33 cellular contexts compared by ENCODE assay signal in the genomic region with DNA sequence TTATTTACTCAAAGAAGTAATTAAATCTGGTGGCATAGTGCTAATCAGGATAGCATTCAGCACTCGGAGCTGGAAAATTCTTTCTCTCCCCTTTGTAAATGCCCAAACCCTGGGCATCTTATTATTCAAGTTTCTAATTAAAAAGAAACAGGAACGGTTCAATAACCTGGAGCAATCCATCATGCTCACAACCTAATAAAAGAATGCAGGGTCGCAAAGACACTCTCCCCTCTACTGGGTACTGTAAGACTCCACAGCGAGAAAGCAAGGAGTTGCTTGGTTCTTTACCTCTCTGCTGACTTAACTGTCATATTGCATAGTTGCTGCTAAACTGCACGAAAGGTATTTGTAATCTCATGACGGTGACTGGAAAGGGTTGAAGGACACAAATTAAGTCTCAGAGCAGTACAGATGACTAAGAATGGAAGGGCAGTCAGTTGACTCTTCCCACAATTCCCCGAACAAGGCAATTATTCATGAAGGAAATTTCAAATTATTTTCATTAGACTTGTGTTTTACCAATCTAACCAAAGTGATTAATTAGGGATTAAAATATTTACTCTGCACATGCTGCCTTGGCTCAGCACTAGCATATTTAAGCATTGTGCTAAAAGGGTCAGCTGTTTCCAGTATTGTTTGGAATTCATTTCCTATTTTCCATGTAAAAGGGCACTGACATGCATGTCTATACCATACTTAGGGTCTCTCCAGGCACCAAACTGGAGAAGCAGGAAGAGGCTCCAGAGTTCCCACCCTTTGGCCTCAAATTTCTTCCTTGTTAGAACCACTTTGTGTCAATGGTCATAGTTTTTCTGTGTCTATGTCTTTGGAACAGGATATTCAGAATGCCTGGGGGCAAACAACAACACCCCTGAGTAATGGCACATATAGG.
"Had no signal": no experiment of that assay in that cellular context is flagged by ENCODE, and none has a peak within 500 bp of the region (broad histone marks: within the 10 kb centered on the region; RNA-seq: fewer than 3 reads in every experiment).

No MANE protein-coding gene starts in this region.

- H3K4me1 Mint-ChIP-seq: activated CD4-positive, alpha-beta memory T cell treated with anti-CD3 and anti-CD28 coated beads, Interleukin-2, amount 10 ng/mL, durations not matched to agents 7 days and 5 days; activated CD4-positive, alpha-beta T cell treated with anti-CD3 and anti-CD28 coated beads, Interleukin-2, amount 10 ng/mL, durations not matched to agents 7 days and 5 days; activated naive CD4-positive, alpha-beta T cell treated with anti-CD3 and anti-CD28 coated beads, Interleukin-2, amount 50 U/mL, for 24 hours; activated naive CD8-positive, alpha-beta T cell treated with anti-CD3 and anti-CD28 coated beads, Interleukin-2, amount 50 U/mL, for 24 hours; natural killer cell; stimulated activated naive B cell treated with anti-CD40 and anti-IgM and Interleukin-4, amounts not matched to agents 10 μg/mL and 1 μg/mL and 100 μg/mL, for 72 hours had no signal

- H3K27me3 Mint-ChIP-seq: activated naive CD8-positive, alpha-beta T cell treated with anti-CD3 and anti-CD28 coated beads, Interleukin-2, amount 50 U/mL, for 24 hours; dendritic cell treated with granulocyte-macrophage colony-stimulating factor and Interleukin-4, amounts not matched to agents 40 ng/mL and 50 ng/mL, for 4 days had no signal

- H3K9ac ChIP-seq: neural progenitor cell, parathyroid adenoma had no signal

- H3K27ac Mint-ChIP-seq: activated CD4-positive, alpha-beta memory T cell treated with anti-CD3 and anti-CD28 coated beads, Interleukin-2, amount 10 ng/mL, durations not matched to agents 7 days and 5 days; activated CD4-positive, alpha-beta T cell treated with anti-CD3 and anti-CD28 coated beads, Interleukin-2, amount 10 ng/mL, durations not matched to agents 7 days and 5 days; activated naive CD4-positive, alpha-beta T cell treated with anti-CD3 and anti-CD28 coated beads, Interleukin-2, amount 50 U/mL, for 24 hours; activated naive CD8-positive, alpha-beta T cell treated with anti-CD3 and anti-CD28 coated beads, Interleukin-2, amount 50 U/mL, for 24 hours; activated T-helper 2 cell treated with anti-CD3 and anti-CD28 coated beads, Interferon-gamma antibody, Interleukin-2, Interleukin-4, amounts not matched to agents 10 μg/mL and 5 μg/mL and 100 μg/mL, durations not matched to agents 14 hours and 24 hours and 36 hours; dendritic cell treated with granulocyte-macrophage colony-stimulating factor and Interleukin-4, amounts not matched to agents 40 ng/mL and 50 ng/mL, for 4 days; natural killer cell; neural progenitor cell; stimulated activated naive B cell treated with anti-CD40 and anti-IgM and Interleukin-4, amounts not matched to agents 10 μg/mL and 1 μg/mL and 100 μg/mL, for 72 hours had no signal

- H3K4me3 ChIP-seq: breast epithelium, gastrocnemius medialis, hepatocyte, left ventricle myocardium inferior, lung, neural progenitor cell, psoas muscle, right atrium auricular region, smooth muscle cell, stomach, thyroid gland, upper lobe of left lung, vagina had no signal

- H2AFZ ChIP-seq: hepatocyte, neural progenitor cell, parathyroid adenoma had no signal

- H3K4me1 ChIP-seq: breast epithelium, gastrocnemius medialis, left ventricle myocardium inferior, parathyroid adenoma, psoas muscle, right atrium auricular region, stomach, thyroid gland, upper lobe of left lung, vagina had no signal

- DNase-seq: activated CD4-positive, alpha-beta memory T cell treated with anti-CD3 and anti-CD28 coated beads, Interleukin-2, amount 10 ng/mL, durations not matched to agents 7 days and 5 days; activated CD4-positive, alpha-beta T cell treated with anti-CD3 and anti-CD28 coated beads, Interleukin-2, amount 10 ng/mL, durations not matched to agents 7 days and 5 days; activated CD4-positive, CD25-positive, alpha-beta regulatory T cell treated with anti-CD3 and anti-CD28 coated beads, Interleukin-2, amount 50 U/mL, for 72 hours; activated naive CD8-positive, alpha-beta T cell treated with anti-CD3 and anti-CD28 coated beads, Interleukin-2, amount 50 U/mL, for 24 hours; activated T-cell treated with anti-CD3 and anti-CD28 coated beads, Interleukin-2, amount 50 U/mL, for 48 hours; central memory CD4-positive, alpha-beta T cell; effector CD8-positive, alpha-beta T cell; gastrocnemius medialis; glutamatergic neuron; islet precursor cell; left ventricle myocardium inferior; mesendoderm; natural killer cell; occipital lobe; psoas muscle; stimulated activated CD4-positive, alpha-beta T cell treated with anti-CD3 and anti-CD28 coated beads, Interleukin-1b, Interleukin-23, amount 100 ng/mL, for 48 hours; stimulated activated CD4-positive, alpha-beta T cell treated with anti-CD3 and anti-CD28 coated beads, Interleukin-4, amount 100 ng/mL, for 4 hours; stimulated activated naive B cell treated with anti-CD40 and anti-IgM and Interleukin-4, amounts not matched to agents 10 μg/mL and 1 μg/mL and 100 μg/mL, for 72 hours; stomach; upper lobe of left lung had no signal

- H3K36me3 ChIP-seq: breast epithelium, gastrocnemius medialis, left ventricle myocardium inferior, neural progenitor cell, right atrium auricular region, stomach, thyroid gland, upper lobe of left lung, vagina had no signal

- H3K4me2 ChIP-seq: hepatocyte, neural progenitor cell, smooth muscle cell had no signal

- H3K9me3 Mint-ChIP-seq: activated CD4-positive, alpha-beta memory T cell treated with anti-CD3 and anti-CD28 coated beads, Interleukin-2, amount 10 ng/mL, durations not matched to agents 7 days and 5 days; activated CD4-positive, alpha-beta T cell treated with anti-CD3 and anti-CD28 coated beads, Interleukin-2, amount 10 ng/mL, durations not matched to agents 7 days and 5 days; activated naive CD4-positive, alpha-beta T cell treated with anti-CD3 and anti-CD28 coated beads, Interleukin-2, amount 50 U/mL, for 24 hours; activated naive CD8-positive, alpha-beta T cell treated with anti-CD3 and anti-CD28 coated beads, Interleukin-2, amount 50 U/mL, for 24 hours; activated T-helper 2 cell treated with anti-CD3 and anti-CD28 coated beads, Interferon-gamma antibody, Interleukin-2, Interleukin-4, amounts not matched to agents 10 μg/mL and 5 μg/mL and 100 μg/mL, durations not matched to agents 14 hours and 24 hours and 36 hours; dendritic cell treated with granulocyte-macrophage colony-stimulating factor and Interleukin-4, amounts not matched to agents 40 ng/mL and 50 ng/mL, for 4 days had no signal

- H3K27ac ChIP-seq: breast epithelium, gastrocnemius medialis, hepatocyte, left ventricle myocardium inferior, neural progenitor cell, parathyroid adenoma, psoas muscle, right atrium auricular region, stomach, thyroid gland, upper lobe of left lung, vagina, VCaP had no signal

- H3K79me2 ChIP-seq: hepatocyte, parathyroid adenoma had no signal

- ATAC-seq: activated naive CD8-positive, alpha-beta T cell treated with anti-CD3 and anti-CD28 coated beads, Interleukin-2, amount 50 U/mL, for 24 hours; gastrocnemius medialis; natural killer cell; psoas muscle; stimulated activated naive B cell treated with anti-CD40 and anti-IgM and Interleukin-4, amounts not matched to agents 10 μg/mL and 1 μg/mL and 100 μg/mL, for 72 hours had no signal

- H3K9me3 ChIP-seq: breast epithelium, gastrocnemius medialis, left ventricle myocardium inferior, psoas muscle, right atrium auricular region, stomach, thyroid gland, upper lobe of left lung, vagina had no signal

- H3K4me3 Mint-ChIP-seq: activated CD4-positive, alpha-beta memory T cell treated with anti-CD3 and anti-CD28 coated beads, Interleukin-2, amount 10 ng/mL, durations not matched to agents 7 days and 5 days; activated CD4-positive, alpha-beta T cell treated with anti-CD3 and anti-CD28 coated beads, Interleukin-2, amount 10 ng/mL, durations not matched to agents 7 days and 5 days; activated naive CD4-positive, alpha-beta T cell treated with anti-CD3 and anti-CD28 coated beads, Interleukin-2, amount 50 U/mL, for 24 hours; activated naive CD8-positive, alpha-beta T cell treated with anti-CD3 and anti-CD28 coated beads, Interleukin-2, amount 50 U/mL, for 24 hours; dendritic cell treated with granulocyte-macrophage colony-stimulating factor and Interleukin-4, amounts not matched to agents 40 ng/mL and 50 ng/mL, for 4 days; natural killer cell; neural progenitor cell; stimulated activated naive B cell treated with anti-CD40 and anti-IgM and Interleukin-4, amounts not matched to agents 10 μg/mL and 1 μg/mL and 100 μg/mL, for 72 hours had no signal

- H3K36me3 Mint-ChIP-seq: activated naive CD4-positive, alpha-beta T cell treated with anti-CD3 and anti-CD28 coated beads, Interleukin-2, amount 50 U/mL, for 24 hours; natural killer cell had no signal

- H3K27me3 ChIP-seq: breast epithelium, gastrocnemius medialis, hepatocyte, neural progenitor cell, right atrium auricular region, thyroid gland, upper lobe of left lung, vagina had no signal
